10 cellular contexts compared by ENCODE assay signal in the genomic region with DNA sequence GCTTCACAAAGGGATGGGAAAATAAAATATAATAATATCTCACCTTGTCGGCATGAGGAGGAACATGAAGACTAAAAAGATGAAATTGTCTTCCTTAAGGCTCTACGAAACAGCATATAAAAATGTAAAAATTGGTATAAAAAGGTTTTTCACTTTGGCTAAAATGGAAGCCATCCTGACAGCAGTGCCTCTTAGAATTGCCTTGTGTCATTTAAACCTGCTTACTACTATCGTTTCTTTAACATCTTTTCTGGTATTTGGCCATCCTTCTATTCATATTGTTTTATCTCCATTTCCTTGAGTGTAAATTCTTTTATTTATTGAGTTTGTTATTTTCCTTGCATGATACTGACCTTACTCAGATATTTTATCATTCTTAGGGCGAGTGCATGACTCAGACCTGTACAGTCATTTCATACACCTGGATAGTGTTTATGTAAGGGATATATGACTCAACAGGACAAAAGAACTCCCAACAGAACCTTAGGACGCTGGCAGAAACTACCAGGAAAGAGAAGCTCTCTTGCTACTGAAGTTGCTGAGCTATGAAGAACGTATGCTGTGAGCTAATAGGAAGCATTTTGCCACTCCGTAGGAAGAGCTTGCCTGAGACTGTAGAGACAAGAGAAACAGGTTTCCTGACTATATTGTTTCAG. TPM values are rescaled to one million over a fixed set of nuclear protein-coding genes. Genes with fewer than 3 reads are reported as not detected.
DNase-seq lines count a peak whose midpoint lies in the region; ATAC-seq, FAIRE-seq and TF ChIP-seq lines count a peak whose summit lies in the region.
"Had no signal": no experiment of that assay in that cellular context is flagged by ENCODE, and none has a peak within 500 bp of the region (broad histone marks: within the 10 kb centered on the region; RNA-seq: fewer than 3 reads in every experiment).

No MANE protein-coding gene starts in this region.

- no peak overlapping the region for H2AK5ac ChIP-seq in trophoblast cell (ENCODE audit: low read length)

- no peak for TF ChIP-seq POLR2A in esophagus squamous epithelium (IDR thresholded peaks at IDR 0.05)

- H3K36me3 ChIP-seq in GM23248 (ENCODE audit: low read depth) (no peaks in the 10 kb centered on the region), esophagus squamous epithelium (no peaks in the 10 kb centered on the region), trophoblast cell (ENCODE audit: control insufficient read depth in 1 of 2, insufficient read depth in 2 of 2, low read length in 2 of 2) (no peaks in the 10 kb centered on the region)
- H3K36me3 ChIP-seq: gastrocnemius medialis had no signal

- no peak overlapping the region for H4K91ac ChIP-seq in trophoblast cell (ENCODE audit: low read depth, low read length)

- no peak overlapping the region for H3K14ac ChIP-seq in trophoblast cell (ENCODE audit: low read length)

- intact Hi-C loops in esophagus squamous epithelium (cut with DNase I) = no loop called here

- TF ChIP-seq CTCF in esophagus squamous epithelium (IDR thresholded peaks at IDR 0.05) = no peak

- H3K27me3 ChIP-seq in GM23248 (replicated peaks; ENCODE audit: insufficient read depth) (no peaks in the 10 kb centered on the region), esophagus squamous epithelium (no peaks in the 10 kb centered on the region), trophoblast cell (ENCODE audit: insufficient read depth, low read length) (no peaks in the 10 kb centered on the region)
- H3K27me3 ChIP-seq: gastrocnemius medialis had no signal

- H3K4me3 ChIP-seq in GM23248 = no peak overlapping the region
- H3K4me3 ChIP-seq in esophagus squamous epithelium = no peak overlapping the region
- H3K4me3 ChIP-seq in trophoblast cell (ENCODE audit: low read depth, low read length) = no peak overlapping the region
- H3K4me3 ChIP-seq: gastrocnemius medialis had no signal

- DNase-seq in GM23248 = peak; percentile 56
- DNase-seq in RCC 7860 (ENCODE audit: low spot score) = peak; percentile 81
- DNase-seq in esophagus squamous epithelium (lab: John Stamatoyannopoulos, UW) = no peak
- peak; percentile 78 to 89 for DNase-seq in trophoblast cell
- no peak for DNase-seq in stimulated activated CD4-positive, alpha-beta T cell treated with anti-CD3 and anti-CD28 coated beads, Interleukin-4, amount 100 ng/mL, for 1 hour
- no peak for DNase-seq in T-helper 2 cell
- DNase-seq in stimulated activated CD4-positive, alpha-beta T cell treated with anti-CD3 and anti-CD28 coated beads, Interleukin-1b, Interleukin-23, amount 100 ng/mL, for 48 hours = no peak
- DNase-seq: gastrocnemius medialis, nucleus accumbens had no signal

- no peak overlapping the region for H4K8ac ChIP-seq in trophoblast cell (ENCODE audit: low read depth, low read length)

- H3K27ac ChIP-seq in GM23248 (no peak overlapping the region), esophagus squamous epithelium (peak overlapping the region; percentile 36 to 91 (median 82)), trophoblast cell (ENCODE audit: low read depth, low read length) (peak overlapping the region; percentile 30)
- H3K27ac ChIP-seq: gastrocnemius medialis had no signal

- in situ Hi-C loops in GM23248 (cut with MboI) = no loop called here

- H3K9me3 ChIP-seq in GM23248 (ENCODE audit: low read depth) = no peaks in the 10 kb centered on the region
- no peaks in the 10 kb centered on the region for H3K9me3 ChIP-seq in esophagus squamous epithelium
- no peaks in the 10 kb centered on the region for H3K9me3 ChIP-seq in trophoblast cell (ENCODE audit: insufficient read depth, low read depth, low read length)
- H3K9me3 ChIP-seq: gastrocnemius medialis had no signal

- peaks cover 3% of the 10 kb centered on the region for H3K79me1 ChIP-seq in trophoblast cell (ENCODE audit: low read length)

- no peaks in the 10 kb centered on the region for H3K9me2 ChIP-seq in GM23248 (ENCODE audit: insufficient read depth)

- no peak overlapping the region for H2BK5ac ChIP-seq in trophoblast cell (ENCODE audit: low read depth, low read length, poor library complexity)

- H2AFZ ChIP-seq in GM23248 (no peak overlapping the region), trophoblast cell (ENCODE audit: insufficient read depth, low read length, poor library complexity) (no peak overlapping the region)

- H3K4ac ChIP-seq in trophoblast cell (ENCODE audit: low read depth, low read length) = no peak overlapping the region

- WGBS in GM23248 (ENCODE audit: low coverage in 1 of 2, low lambda C conversion rate in 2 of 2, missing lambda C conversion rate in 2 of 2), 2 experiments = 51 to 56% methylated on average over 7 of the region's 7 CpGs
- WGBS in esophagus squamous epithelium, 2 donors = 32 to 40% methylated on average over 7 of the region's 7 CpGs
- no CpG with 5 or more reads among the region's 7 CpGs for WGBS in trophoblast cell (ENCODE audit: extremely low coverage, insufficient coverage, insufficient read length)

- H4K20me1 ChIP-seq in GM23248 (ENCODE audit: insufficient read depth) = no peaks in the 10 kb centered on the region

- no peak overlapping the region for H3K23ac ChIP-seq in trophoblast cell (ENCODE audit: low read length)

- peak; percentile 66 for FAIRE-seq in RCC 7860 (lab: Jason Lieb, UNC)

- H2BK120ac ChIP-seq in trophoblast cell (ENCODE audit: insufficient read depth, low read length, poor library complexity) = no peak overlapping the region

- peaks cover 10% of the 10 kb centered on the region for H3F3A ChIP-seq in GM23248 (ENCODE audit: insufficient read depth)

- H3K9ac ChIP-seq in GM23248 (no peak overlapping the region), trophoblast cell (ENCODE audit: low read length) (no peak overlapping the region)

- H3K18ac ChIP-seq in trophoblast cell (ENCODE audit: low read length) = no peak overlapping the region

- H3K4me2 ChIP-seq in GM23248 (ENCODE audit: unreplicated experiment) (peak overlapping the region; percentile 34), trophoblast cell (ENCODE audit: low read length) (no peak overlapping the region)

- ATAC-seq in GM19035 (IDR thresholded peaks at IDR 0.05; ENCODE audit: unreplicated experiment) = no peak
- ATAC-seq: gastrocnemius medialis had no signal

- H2BK12ac ChIP-seq in trophoblast cell (ENCODE audit: low read length) = no peak overlapping the region

- H3K4me1 ChIP-seq in GM23248 (ENCODE audit: insufficient read depth) = peaks cover 11% of the 10 kb centered on the region; the same call in 1 of the 2 replicates
- H3K4me1 ChIP-seq in esophagus squamous epithelium = peaks cover 0 to 56% (median 11%) of the 10 kb centered on the region in 3 donors
- H3K4me1 ChIP-seq in trophoblast cell (ENCODE audit: control insufficient read depth in 1 of 2, insufficient read depth in 2 of 2, low read length in 2 of 2) = peaks cover 9% of the 10 kb centered on the region in 2 experiments

- H3K79me2 ChIP-seq in GM23248 (ENCODE audit: insufficient read depth) = peaks cover 8% of the 10 kb centered on the region; the same call in 1 of the 2 replicates
- peaks cover under 1% of the 10 kb centered on the region for H3K79me2 ChIP-seq in trophoblast cell (ENCODE audit: control insufficient read depth, insufficient read depth, low read length, poor library complexity)

- H4K12ac ChIP-seq in trophoblast cell (ENCODE audit: low read depth, low read length) = no peak overlapping the region

RNA-seq across cellular contexts. Expression of a gene that starts 5.8 kb away (rescaled TPM):
- total RNA-seq in GM23248 (2014; rRNA removed; shearing (Covaris generic)) = 18.7 and 20.4 TPM in 2 replicates
- 14.6 and 16.7 TPM in 2 replicates for polyA plus RNA-seq in GM23248 (2016; fragmentation: Nextera tagmentation; extraction: Ambion mirVana)
- 10 to 100 TPM; 20.3 to 33.5 (median 27.2) TPM for total RNA-seq in esophagus squamous epithelium
- 11.0 TPM in 2 replicates for polyA plus RNA-seq in trophoblast cell (2013)

Comparison
In these comparisons a context has a peak if more than half of its experiments do, and no peak if none do; other contexts are left out.
1. DNase-seq: peak in GM23248 (single experiment), RCC 7860 (single experiment) and trophoblast cell (2 of 2); none in esophagus squamous epithelium (single experiment), stimulated activated CD4-positive, alpha-beta T cell treated with anti-CD3 and anti-CD28 coated beads, Interleukin-4, amount 100 ng/mL, for 1 hour (single experiment), T-helper 2 cell (0 of 5) and stimulated activated CD4-positive, alpha-beta T cell treated with anti-CD3 and anti-CD28 coated beads, Interleukin-1b, Interleukin-23, amount 100 ng/mL, for 48 hours (single experiment).